In genomic region chr7:133593561-133593960, GRCh38 we compare ENCODE assay signal across 6 cellular contexts.
"Had no signal": no experiment of that assay in that cellular context is flagged by ENCODE, and none has a peak within 500 bp of the region (broad histone marks: within the 10 kb centered on the region; RNA-seq: fewer than 3 reads in every experiment).

No MANE protein-coding gene starts in this region.

- FAIRE-seq: HTR-8/SVneo had no signal

- H3K4me2 ChIP-seq: KMS-11 had no signal

- H3K9ac ChIP-seq: KMS-11 had no signal

- H3K27ac ChIP-seq: HL-60, KMS-11 had no signal

- DNase-seq: IMR-90, KBM-7, KG1 had no signal
